10 cellular contexts compared by ENCODE assay signal in genomic region chr19:49147923-49148682, GRCh38. TPM values are rescaled to one million over a fixed set of nuclear protein-coding genes. Genes with fewer than 3 reads are reported as not detected.
A peak's percentile ranks its signal among the peaks of the same experiment; 100 is the strongest.
DNase-seq lines count a peak whose midpoint lies in the region; ATAC-seq and TF ChIP-seq lines count a peak whose summit lies in the region.
"Had no signal": no experiment of that assay in that cellular context is flagged by ENCODE, and none has a peak within 500 bp of the region (broad histone marks: within the 10 kb centered on the region; RNA-seq: fewer than 3 reads in every experiment).

No MANE protein-coding gene starts in this region.

- no peak for DNase-seq in H9
- DNase-seq in right cardiac atrium: peak; percentile 66 to 73 (median 72)
- DNase-seq in progenitor cell of endocrine pancreas (ENCODE audit: low spot score, unreplicated experiment): no peak
- DNase-seq in NCI-H526 (lab: John Stamatoyannopoulos, UW): no peak
- DNase-seq in HEK293T (ENCODE audit: extremely low spot score): no peak
- DNase-seq: GF-D8, NCI-H2081 had no signal

- H2AFZ ChIP-seq in H9 (ENCODE audit: low read length): no peak overlapping the region

- H4K91ac ChIP-seq in H9 (ENCODE audit: insufficient read length, low read depth, low read length): no peak overlapping the region

- peak overlapping the region; percentile 5 for H3K18ac ChIP-seq in H9 (ENCODE audit: insufficient read length, low read depth, low read length)

- peak overlapping the region; percentile 57 for H3K4me2 ChIP-seq in H9 (ENCODE audit: insufficient read depth, insufficient read length, low read length)

- H2BK5ac ChIP-seq in H9 (ENCODE audit: insufficient read length, low read length): no peak overlapping the region

- peaks cover 12% of the 10 kb centered on the region for H3K27me3 Mint-ChIP-seq in H9 (ENCODE audit: low read depth)
- peaks cover 39% of the 10 kb centered on the region for H3K27me3 Mint-ChIP-seq in activated T-helper 17 cell treated with anti-CD3 and anti-CD28 coated beads, Interleukin-2, amount 50 U/mL, for 72 hours
- H3K27me3 Mint-ChIP-seq in progenitor cell of endocrine pancreas: peaks cover 28% of the 10 kb centered on the region

- H2BK20ac ChIP-seq in H9 (ENCODE audit: low read depth, low read length, poor library complexity, severe bottlenecking): no peak overlapping the region

- ATAC-seq in activated T-helper 17 cell treated with anti-CD3 and anti-CD28 coated beads, Interleukin-2, amount 50 U/mL, for 72 hours (replicated peaks): no peak
- ATAC-seq in right cardiac atrium (peak; percentile 1 to 42), GM19467 (IDR thresholded peaks at IDR 0.05; ENCODE audit: unreplicated experiment) (no peak), GM21723 (IDR thresholded peaks at IDR 0.05; ENCODE audit: unreplicated experiment) (no peak)

- H3T11ph ChIP-seq in H9 (ENCODE audit: low read length): no peak overlapping the region

- H3K27ac ChIP-seq in H9 (ENCODE audit: insufficient read length, low read depth, low read length) (no peak overlapping the region), right cardiac atrium (ENCODE audit: low read length) (peak overlapping the region; percentile 80)

- H3K4ac ChIP-seq in H9 (ENCODE audit: low read depth, low read length): no peak overlapping the region

- no peak overlapping the region for H3K23ac ChIP-seq in H9 (ENCODE audit: insufficient read length, low read depth, low read length)

- H3K4me3 ChIP-seq in right cardiac atrium (ENCODE audit: low read length): peak overlapping the region; percentile 42

- no peaks in the 10 kb centered on the region for H3K79me1 ChIP-seq in H9 (ENCODE audit: insufficient read depth, low read depth, low read length, poor library complexity, severe bottlenecking)

- H2BK15ac ChIP-seq in H9 (ENCODE audit: low read depth, low read length): no peak overlapping the region

- no peak overlapping the region for H4K8ac ChIP-seq in H9 (replicated peaks; ENCODE audit: insufficient read length, low read depth, low read length)

- H4K20me1 ChIP-seq in H9 (ENCODE audit: control insufficient read depth, insufficient read depth, insufficient read length): no peaks in the 10 kb centered on the region

- no peak for TF ChIP-seq CTCF in H9 (conservative IDR thresholded peaks at IDR 0.05)
- no peak for TF ChIP-seq CTCF in progenitor cell of endocrine pancreas (IDR thresholded peaks at IDR 0.05; ENCODE audit: unreplicated experiment)

- H4K5ac ChIP-seq in H9 (ENCODE audit: insufficient read length, low read depth, low read length): no peak overlapping the region

- peak overlapping the region; percentile 5 for H3K9ac ChIP-seq in H9 (ENCODE audit: extremely low read depth, insufficient read length, low read length)

- H3K79me2 ChIP-seq in H9 (ENCODE audit: insufficient read depth, low read length): no peaks in the 10 kb centered on the region

- H3K4me3 Mint-ChIP-seq in H9 (peak overlapping the region; percentile 87 to 96), progenitor cell of endocrine pancreas (ENCODE audit: low read depth) (peak overlapping the region; percentile 85)
- H3K4me3 Mint-ChIP-seq in activated T-helper 17 cell treated with anti-CD3 and anti-CD28 coated beads, Interleukin-2, amount 50 U/mL, for 72 hours: peak overlapping the region; percentile 74

- H3K27me3 ChIP-seq in H9 (ENCODE audit: insufficient read depth, low read length) (no peaks in the 10 kb centered on the region), right cardiac atrium (ENCODE audit: control insufficient read depth, insufficient read depth) (no peaks in the 10 kb centered on the region)

- no peak overlapping the region for H2AK5ac ChIP-seq in H9 (ENCODE audit: insufficient read length, low read length)

- H2BK12ac ChIP-seq in H9 (ENCODE audit: insufficient read length, low read depth, low read length): no peak overlapping the region

- H3K27ac Mint-ChIP-seq in H9 (peak overlapping the region; percentile 15 to 90 (median 34); a peak in 5 of 7 replicates), progenitor cell of endocrine pancreas (peak overlapping the region; percentile 96)
- no peak overlapping the region for H3K27ac Mint-ChIP-seq in activated T-helper 17 cell treated with anti-CD3 and anti-CD28 coated beads, Interleukin-2, amount 50 U/mL, for 72 hours

- no peak overlapping the region for H3K14ac ChIP-seq in H9 (ENCODE audit: insufficient read depth, low read length)

- H3K36me3 Mint-ChIP-seq in H9 (ENCODE audit: insufficient read depth in 1 of 3, low read depth in 3 of 3) (peaks cover 0 to 4% (median under 1%) of the 10 kb centered on the region in 3 experiments; a peak in 2 of 7 replicates), progenitor cell of endocrine pancreas (ENCODE audit: insufficient read depth) (no peaks in the 10 kb centered on the region)
- no peaks in the 10 kb centered on the region for H3K36me3 Mint-ChIP-seq in activated T-helper 17 cell treated with anti-CD3 and anti-CD28 coated beads, Interleukin-2, amount 50 U/mL, for 72 hours (ENCODE audit: low read depth)

- H3K9me3 Mint-ChIP-seq in H9 (no peaks in the 10 kb centered on the region; a peak in 1 of 5 replicates), progenitor cell of endocrine pancreas (ENCODE audit: low read depth) (no peaks in the 10 kb centered on the region)
- no peaks in the 10 kb centered on the region for H3K9me3 Mint-ChIP-seq in activated T-helper 17 cell treated with anti-CD3 and anti-CD28 coated beads, Interleukin-2, amount 50 U/mL, for 72 hours

- peaks cover 22 to 45% of the 10 kb centered on the region in 2 experiments for H3K4me1 Mint-ChIP-seq in H9
- H3K4me1 Mint-ChIP-seq in activated T-helper 17 cell treated with anti-CD3 and anti-CD28 coated beads, Interleukin-2, amount 50 U/mL, for 72 hours: peaks cover 10% of the 10 kb centered on the region
- peaks cover 7% of the 10 kb centered on the region for H3K4me1 Mint-ChIP-seq in progenitor cell of endocrine pancreas (ENCODE audit: low read depth)

- intact Hi-C loops in right cardiac atrium (cut with DNase I): loop anchor here in 3 of 4 donors (5.0 to 10.0 kb wide), 2 partner anchors 51 to 53 kb away; no protein-coding TSS in a partner anchor

- POLR2A ChIA-PET in HEK293T (lab: Yijun Ruan, JAX): interaction anchor here (2.0 to 2.4 kb wide), 3 partner anchors 20 to 50 kb away, joined by 8 to 16 read pairs (median 11); partner anchors contain the start of gene LIN7B

- H3K23me2 ChIP-seq in H9 (ENCODE audit: insufficient read length, low read depth, low read length, poor library complexity, severe bottlenecking): peaks cover 17% of the 10 kb centered on the region

- CTCF ChIA-PET in HEK293T (lab: Yijun Ruan, JAX): interaction anchor here (1.0 to 2.7 kb wide), 2 partner anchors 50 to 51 kb away, joined by 6 to 11 read pairs; no protein-coding TSS in a partner anchor

- H2BK120ac ChIP-seq in H9 (ENCODE audit: low read depth, low read length, poor library complexity, severe bottlenecking): no peak overlapping the region

- H3K9me3 ChIP-seq in H9 (ENCODE audit: control insufficient read depth, low read depth, low read length): no peaks in the 10 kb centered on the region
- no peaks in the 10 kb centered on the region for H3K9me3 ChIP-seq in right cardiac atrium (ENCODE audit: control insufficient read depth, low read length)

- no peak overlapping the region for H3K56ac ChIP-seq in H9 (ENCODE audit: insufficient read length, low read depth, low read length)

- no peaks in the 10 kb centered on the region for H3K4me1 ChIP-seq in H9 (ENCODE audit: insufficient read depth, low read length)
- H3K4me1 ChIP-seq in right cardiac atrium (ENCODE audit: control insufficient read depth, insufficient read depth, low read length): no peaks in the 10 kb centered on the region

- no CpG with 5 or more reads among the region's 11 CpGs for WGBS in H9 (ENCODE audit: extremely low coverage, insufficient read length, low lambda C conversion rate)
- WGBS in right cardiac atrium: 68% methylated on average over 11 of the region's 11 CpGs

TF ChIP-seq in HEK293T, 16 proteins besides CTCF, POLR2A, EP300 and RAD21 (continues in another document):
- TF ChIP-seq SUZ12 (IDR thresholded peaks at IDR 0.05) (no peak), BHLHE40 (IDR thresholded peaks at IDR 0.05; ENCODE audit: borderline replicate concordance) (no peak), ELF4 (IDR thresholded peaks at IDR 0.05) (no peak), ZNF384 (IDR thresholded peaks at IDR 0.05) (no peak), PKNOX1 (IDR thresholded peaks at IDR 0.05) (no peak)

RNA-seq across cellular contexts. Expression of gene HRC, which starts 7.1 kb away (rescaled TPM):
- total RNA-seq in H9 (2021) (1.8 and 1.9 TPM in 2 replicates), right cardiac atrium (100 to 1,000 TPM; 505 to 682 (median 577) TPM), progenitor cell of endocrine pancreas (1.6 and 2.1 TPM in 2 replicates)
- total RNA-seq in activated T-helper 17 cell treated with anti-CD3 and anti-CD28 coated beads, Interleukin-2, amount 50 U/mL, for 72 hours: not detected
- polyA plus RNA-seq in right cardiac atrium: 712 TPM

RNA-seq across cellular contexts. Expression of gene TRPM4, which starts 9.5 kb away (rescaled TPM):
- total RNA-seq in H9 (2021): 6.9 and 7.2 TPM in 2 replicates
- total RNA-seq in activated T-helper 17 cell treated with anti-CD3 and anti-CD28 coated beads, Interleukin-2, amount 50 U/mL, for 72 hours: under 1 TPM in 1 of 2 donors, not detected in 1; 0.52 TPM
- total RNA-seq in right cardiac atrium: 10 to 100 TPM; 28.3 to 36.4 (median 33.6) TPM
- polyA plus RNA-seq in right cardiac atrium: 32.5 TPM
- 16.9 and 17.7 TPM in 2 replicates for total RNA-seq in progenitor cell of endocrine pancreas

RNA-seq across cellular contexts. Expression of gene PPFIA3, which starts 28.8 kb away (rescaled TPM):
- total RNA-seq in H9 (2021): 18.8 and 19.1 TPM in 2 replicates
- total RNA-seq in activated T-helper 17 cell treated with anti-CD3 and anti-CD28 coated beads, Interleukin-2, amount 50 U/mL, for 72 hours: 1 to 10 TPM; 3.6 to 3.9 TPM
- total RNA-seq in right cardiac atrium: 10 to 100 TPM in 3 of 4 donors, 1 to 10 TPM in 1; 9.5 to 11.9 (median 10.9) TPM
- polyA plus RNA-seq in right cardiac atrium: 13.2 TPM
- total RNA-seq in progenitor cell of endocrine pancreas: 6.7 and 8.5 TPM in 2 replicates

RNA-seq across cellular contexts. Expression of gene C19orf73, which starts 29.2 kb away (rescaled TPM):
- total RNA-seq in H9 (2021) (0.72 and 1.1 TPM in 2 replicates), right cardiac atrium (1 to 10 TPM; 1.2 to 2.1 (median 1.7) TPM), progenitor cell of endocrine pancreas (1.3 and 1.5 TPM in 2 replicates)
- total RNA-seq in activated T-helper 17 cell treated with anti-CD3 and anti-CD28 coated beads, Interleukin-2, amount 50 U/mL, for 72 hours: 1 to 10 TPM in 1 of 2 donors, under 1 TPM in 1; 0.50 to 1.3 TPM
- 3.3 TPM for polyA plus RNA-seq in right cardiac atrium

RNA-seq across cellular contexts. Expression of gene LIN7B, which starts 33.9 kb away (rescaled TPM):
- total RNA-seq in H9 (2021) (3.5 and 4.2 TPM in 2 replicates), right cardiac atrium (10 to 100 TPM; 18.0 to 23.6 (median 19.7) TPM), progenitor cell of endocrine pancreas (7.0 and 9.3 TPM in 2 replicates)
- 1 to 10 TPM; 4.1 to 4.7 TPM for total RNA-seq in activated T-helper 17 cell treated with anti-CD3 and anti-CD28 coated beads, Interleukin-2, amount 50 U/mL, for 72 hours
- polyA plus RNA-seq in right cardiac atrium: 33.4 TPM

Comparison
In these comparisons a context has a peak if more than half of its experiments do, and no peak if none do; other contexts are left out.
1. DNase-seq: peak in right cardiac atrium (3 of 3); none in H9 (single experiment), progenitor cell of endocrine pancreas (single experiment), NCI-H526 (0 of 2) and HEK293T (single experiment).
2. ATAC-seq: peak in right cardiac atrium (2 of 2); none in activated T-helper 17 cell treated with anti-CD3 and anti-CD28 coated beads, Interleukin-2, amount 50 U/mL, for 72 hours (single experiment), GM19467 (single experiment) and GM21723 (single experiment).
3. RNA of gene HRC, which starts 7.1 kb away (total RNA-seq): 505 to 682 TPM in right cardiac atrium; 1.8 to 1.9 TPM in H9, 1.6 to 2.1 TPM in progenitor cell of endocrine pancreas and not detected in activated T-helper 17 cell treated with anti-CD3 and anti-CD28 coated beads, Interleukin-2, amount 50 U/mL, for 72 hours; every median in the first group is over 100 times any median in the second.
4. Peak in every context shown above with its lines, with median percentiles within 50 percentile points of each other: H3K4me3 Mint-ChIP-seq.